In genomic region chr6:37856285-37856684, GRCh38 we compare ENCODE assay signal across 21 cellular contexts.
"Had no signal": no experiment of that assay in that cellular context is flagged by ENCODE, and none has a peak within 500 bp of the region (broad histone marks: within the 10 kb centered on the region; RNA-seq: fewer than 3 reads in every experiment).

No MANE protein-coding gene starts in this region.

- H3K9me3 Mint-ChIP-seq: activated CD4-positive, alpha-beta memory T cell treated with anti-CD3 and anti-CD28 coated beads for 36 hours; activated naive CD4-positive, alpha-beta T cell treated with anti-CD3 and anti-CD28 coated beads, Interleukin-2, amount 50 U/mL, for 72 hours had no signal

- H3K27ac Mint-ChIP-seq: activated CD4-positive, alpha-beta memory T cell treated with anti-CD3 and anti-CD28 coated beads for 36 hours; activated naive CD4-positive, alpha-beta T cell treated with anti-CD3 and anti-CD28 coated beads, Interleukin-2, amount 50 U/mL, for 72 hours had no signal

- DNase-seq: activated CD4-positive, alpha-beta memory T cell treated with anti-CD3 and anti-CD28 coated beads for 36 hours; activated CD4-positive, alpha-beta T cell treated with anti-CD3 and anti-CD28 coated beads for 4 hours; activated effector memory CD4-positive, alpha-beta T cell treated with anti-CD3 and anti-CD28 coated beads, Interleukin-2, amount 50 U/mL, for 16 hours; activated naive CD4-positive, alpha-beta T cell treated with Interleukin-2 at 50 U/mL for 16 hours; activated T-cell treated with anti-CD3 and anti-CD28 coated beads for 4 hours; Kasumi-1; KBM-7; NCI-H1105 treated with DMSO at 0.1 percent for 48 hours; NCI-H1436 treated with DMSO at 0.1 percent for 48 hours; NCI-H187; NCI-H2081; NCI-H510A treated with DMSO at 0.1 percent for 48 hours; NCI-H69; NK-92 treated with Interleukin-12 subunit alpha and Interleukin-12 subunit beta, amount 100 ng/mL, for 24 hours; OCI-M1; RPMI8226; T-helper 1 cell; WERI-Rb-1 had no signal

- ATAC-seq: activated naive CD4-positive, alpha-beta T cell treated with anti-CD3 and anti-CD28 coated beads, Interleukin-2, amount 50 U/mL, for 72 hours; Panc1; Right ventricle myocardium inferior had no signal

- H3K36me3 Mint-ChIP-seq: activated naive CD4-positive, alpha-beta T cell treated with anti-CD3 and anti-CD28 coated beads, Interleukin-2, amount 50 U/mL, for 72 hours had no signal

- H3K27me3 Mint-ChIP-seq: activated CD4-positive, alpha-beta memory T cell treated with anti-CD3 and anti-CD28 coated beads for 36 hours had no signal

- H3K4me3 Mint-ChIP-seq: activated CD4-positive, alpha-beta memory T cell treated with anti-CD3 and anti-CD28 coated beads for 36 hours had no signal
